Comparison of ENCODE assay signal across 1 cellular context in genomic region chr10:18196806-18197550, GRCh38.
TF ChIP-seq lines count a peak whose summit lies in the region.

No MANE protein-coding gene starts in this region.

TF ChIP-seq in H1, 55 proteins besides CTCF, POLR2A, EP300 and RAD21 (continued from another document):
- TF ChIP-seq, protein P1, sequence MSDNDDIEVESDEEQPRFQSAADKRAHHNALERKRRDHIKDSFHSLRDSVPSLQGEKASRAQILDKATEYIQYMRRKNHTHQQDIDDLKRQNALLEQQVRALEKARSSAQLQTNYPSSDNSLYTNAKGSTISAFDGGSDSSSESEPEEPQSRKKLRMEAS (IDR thresholded peaks at IDR 0.05) = no peak
- TF ChIP-seq YY1 (IDR thresholded peaks at IDR 0.05; ENCODE audit: low read depth, low read length) (no peak), JUN (IDR thresholded peaks at IDR 0.05; ENCODE audit: low read depth, low read length) (no peak), GABPA (IDR thresholded peaks at IDR 0.05; ENCODE audit: borderline replicate concordance, insufficient read depth, low read length) (no peak), ZNF274 (IDR thresholded peaks at IDR 0.05; ENCODE audit: borderline replicate concordance, extremely low read depth, low read length) (no peak), PHF8 (conservative IDR thresholded peaks at IDR 0.05; ENCODE audit: low read depth, low read length) (no peak), NRF1 (IDR thresholded peaks at IDR 0.05; ENCODE audit: low read depth, low read length) (no peak), CREB1 (IDR thresholded peaks at IDR 0.05) (no peak), CHD7 (IDR thresholded peaks at IDR 0.05; ENCODE audit: insufficient replicate concordance, low read length) (no peak), BCL11A (IDR thresholded peaks at IDR 0.05; ENCODE audit: low read depth in 2 of 2, low read length in 2 of 2) (no peak)
